ENCODE assay signal across 14 cellular contexts in genomic region chr22:35637943-35638342, GRCh38. TPM values are rescaled to one million over a fixed set of nuclear protein-coding genes. Genes with fewer than 3 reads are reported as not detected.
DNase-seq lines count a peak whose midpoint lies in the region; ATAC-seq and TF ChIP-seq lines count a peak whose summit lies in the region.
"Had no signal": no experiment of that assay in that cellular context is flagged by ENCODE, and none has a peak within 500 bp of the region (broad histone marks: within the 10 kb centered on the region; RNA-seq: fewer than 3 reads in every experiment).

No MANE protein-coding gene starts in this region.

- peak overlapping the region; percentile 55 for H3K27ac Mint-ChIP-seq in neural progenitor cell
- H3K27ac Mint-ChIP-seq: activated naive CD8-positive, alpha-beta T cell treated with anti-CD3 and anti-CD28 coated beads, Interleukin-2, amount 50 U/mL, for 24 hours had no signal

- H3K27me3 Mint-ChIP-seq in neural progenitor cell (ENCODE audit: insufficient read depth, low read depth): peaks cover 13% of the 10 kb centered on the region
- H3K27me3 Mint-ChIP-seq: CD4-positive, alpha-beta memory T cell had no signal

- H3K36me3 ChIP-seq in adipocyte (ENCODE audit: control insufficient read depth, insufficient read depth, low read length, severe bottlenecking) (no peaks in the 10 kb centered on the region), gastroesophageal sphincter (no peaks in the 10 kb centered on the region), neural progenitor cell (no peaks in the 10 kb centered on the region), transverse colon (no peaks in the 10 kb centered on the region)

- H3K4me3 Mint-ChIP-seq in neural progenitor cell: no peak overlapping the region
- H3K4me3 Mint-ChIP-seq: activated naive CD8-positive, alpha-beta T cell treated with anti-CD3 and anti-CD28 coated beads, Interleukin-2, amount 50 U/mL, for 24 hours; CD4-positive, alpha-beta memory T cell had no signal

- H3K9ac ChIP-seq in adipocyte (ENCODE audit: low read length): peak overlapping the region; percentile 91
- H3K9ac ChIP-seq in neural progenitor cell: no peak overlapping the region

- TF ChIP-seq EP300 in gastroesophageal sphincter (IDR thresholded peaks at IDR 0.05) (no peak), transverse colon (IDR thresholded peaks at IDR 0.05; ENCODE audit: low read depth) (no peak)

- H3K79me2 ChIP-seq in neural progenitor cell (ENCODE audit: low read depth): no peaks in the 10 kb centered on the region

- H3K9me3 ChIP-seq in adipocyte (ENCODE audit: control insufficient read depth, low read length) (no peaks in the 10 kb centered on the region), gastroesophageal sphincter (no peaks in the 10 kb centered on the region), neural progenitor cell (ENCODE audit: low read depth) (no peaks in the 10 kb centered on the region), transverse colon (no peaks in the 10 kb centered on the region)

- H3K27ac ChIP-seq in gastroesophageal sphincter (peak overlapping the region; percentile 72 to 88 (median 85)), neural progenitor cell (no peak overlapping the region), transverse colon (peak overlapping the region; percentile 83 to 86 (median 84))

- H3K4me3 ChIP-seq in adipocyte (ENCODE audit: low read length) (peak overlapping the region; percentile 43), gastroesophageal sphincter (no peak overlapping the region), neural progenitor cell (no peak overlapping the region), transverse colon (no peak overlapping the region)

- H3F3A ChIP-seq in neural progenitor cell (ENCODE audit: low read depth): no peaks in the 10 kb centered on the region

- H3K9me3 Mint-ChIP-seq in neural progenitor cell: no peaks in the 10 kb centered on the region
- H3K9me3 Mint-ChIP-seq: activated naive CD8-positive, alpha-beta T cell treated with anti-CD3 and anti-CD28 coated beads, Interleukin-2, amount 50 U/mL, for 24 hours had no signal

- DNase-seq in adipocyte (ENCODE audit: low read depth) (no peak), neural progenitor cell (ENCODE audit: low spot score) (no peak), transverse colon (no peak), H4 (ENCODE audit: low spot score) (no peak), NCI-H446 treated with DMSO at 0.1 percent for 48 hours (lab: John Stamatoyannopoulos, UW) (no peak)
- DNase-seq in activated CD8-positive, alpha-beta memory T cell treated with anti-CD3 and anti-CD28 coated beads, Interleukin-2, amount 50 U/mL, for 4 hours: no peak
- DNase-seq: activated naive CD8-positive, alpha-beta T cell treated with anti-CD3 and anti-CD28 coated beads, Interleukin-2, amount 50 U/mL, for 24 hours; CD4-positive, alpha-beta memory T cell; effector memory CD4-positive, alpha-beta T cell; GDM1; hippocampal formation had no signal

- no peak for TF ChIP-seq POLR2A in gastroesophageal sphincter (IDR thresholded peaks at IDR 0.05)
- no peak for TF ChIP-seq POLR2A in transverse colon (IDR thresholded peaks at IDR 0.05)

- H3K27me3 ChIP-seq in adipocyte (replicated peaks; ENCODE audit: control insufficient read depth, insufficient read depth, low read length): no peaks in the 10 kb centered on the region
- no peaks in the 10 kb centered on the region for H3K27me3 ChIP-seq in gastroesophageal sphincter
- H3K27me3 ChIP-seq in neural progenitor cell: no peaks in the 10 kb centered on the region
- no peaks in the 10 kb centered on the region for H3K27me3 ChIP-seq in transverse colon

- WGBS in gastroesophageal sphincter (ENCODE audit: low coverage in 1 of 2), 2 donors: 25 to 39% methylated on average over 1 to 3 of the region's 6 CpGs
- WGBS in transverse colon (ENCODE audit: low coverage in 1 of 2), 2 donors: 67 to 100% methylated on average over 1 to 6 of the region's 6 CpGs

- H3K4me1 ChIP-seq in adipocyte (ENCODE audit: control insufficient read depth, insufficient read depth, low read length) (peaks cover 39% of the 10 kb centered on the region), gastroesophageal sphincter (peaks cover 4 to 39% (median 22%) of the 10 kb centered on the region in 3 donors), neural progenitor cell (peaks cover 23% of the 10 kb centered on the region), transverse colon (peaks cover 5 to 28% (median 15%) of the 10 kb centered on the region in 4 donors)

- in situ Hi-C loops in transverse colon (cut with MboI; ENCODE audit: low pct_ligation_motif_present in 1 of 4, low pct_unique_long_range_greater_than_20kb in 1 of 4, low sequenced_read_pairs in 3 of 4): loop anchor here in 2 of 4 donors (10.0 to 25.0 kb wide), 3 partner anchors 274 to 474 kb away; no protein-coding TSS in a partner anchor

- no peaks in the 10 kb centered on the region for H3K36me3 Mint-ChIP-seq in neural progenitor cell
- H3K36me3 Mint-ChIP-seq: CD4-positive, alpha-beta memory T cell had no signal

- intact Hi-C loops in transverse colon (cut with DNase I; ENCODE audit: low total_unique reads): loop anchor here (10.0 kb wide), 1 partner anchor 197 kb away; no protein-coding TSS in a partner anchor

- peaks cover 29% of the 10 kb centered on the region for H3K4me1 Mint-ChIP-seq in neural progenitor cell

- TF ChIP-seq CTCF in gastroesophageal sphincter (IDR thresholded peaks at IDR 0.05) (no peak), neural progenitor cell (IDR thresholded peaks at IDR 0.05) (no peak), transverse colon (IDR thresholded peaks at IDR 0.05) (no peak)

- H2AFZ ChIP-seq in neural progenitor cell (replicated peaks): no peak overlapping the region

- ATAC-seq in gastroesophageal sphincter (peak; percentile 60), HG02885 (IDR thresholded peaks at IDR 0.05; ENCODE audit: poor library complexity, unreplicated experiment) (no peak)
- ATAC-seq: activated naive CD8-positive, alpha-beta T cell treated with anti-CD3 and anti-CD28 coated beads, Interleukin-2, amount 50 U/mL, for 24 hours had no signal

- no peak overlapping the region for H3K4me2 ChIP-seq in neural progenitor cell

- H4K20me1 ChIP-seq in neural progenitor cell (ENCODE audit: low read depth): no peaks in the 10 kb centered on the region

RNA-seq across cellular contexts. Expression of gene APOL6, which starts 10.3 kb away (rescaled TPM):
- total RNA-seq in gastroesophageal sphincter: 10 to 100 TPM; 10.4 to 13.3 (median 10.9) TPM
- total RNA-seq in neural progenitor cell (ENCODE audit: low replicate concordance): 0.03 TPM in 1 of 2 replicates, not detected in the other
- 10 to 100 TPM in 3 of 4 donors, 1 to 10 TPM in 1; 4.6 to 39.7 (median 27.5) TPM for total RNA-seq in transverse colon
- 13.6 and 14.9 TPM in 2 replicates for total RNA-seq in H4 (2014; rRNA removed; shearing (Covaris generic))

RNA-seq across cellular contexts. Expression of gene MB, which starts 20.8 kb away (rescaled TPM):
- total RNA-seq in gastroesophageal sphincter (10 to 100 TPM in 1 of 4 donors, 1 to 10 TPM in 2, not detected in 1; 1.0 to 12.9 (median 2.5) TPM), neural progenitor cell (ENCODE audit: low replicate concordance) (0.53 TPM in 1 of 2 replicates, not detected in the other), transverse colon (10 to 100 TPM in 2 of 4 donors, 1 to 10 TPM in 1, not detected in 1; 9.0 to 37.0 (median 15.7) TPM)
- total RNA-seq in H4 (2014; rRNA removed; shearing (Covaris generic)): not detected in 2 replicates
- total RNA-seq: CD4-positive, alpha-beta memory T cell; LHCN-M2 had no signal
